9 cellular contexts compared by ENCODE assay signal in genomic region chr10:32413513-32413912, GRCh38. TPM values are rescaled to one million over a fixed set of nuclear protein-coding genes. Genes with fewer than 3 reads are reported as not detected.
DNase-seq lines count a peak whose midpoint lies in the region; ATAC-seq and TF ChIP-seq lines count a peak whose summit lies in the region.
"Had no signal": no experiment of that assay in that cellular context is flagged by ENCODE, and none has a peak within 500 bp of the region (broad histone marks: within the 10 kb centered on the region; RNA-seq: fewer than 3 reads in every experiment).

No MANE protein-coding gene starts in this region.

- H3K4me1 ChIP-seq in HCT116 (ENCODE audit: control insufficient read depth in 1 of 2, insufficient read depth in 2 of 2, low read length in 2 of 2) (peaks cover 13 to 28% of the 10 kb centered on the region in 2 experiments), SJCRH30 (no peaks in the 10 kb centered on the region)

- RAD21 ChIA-PET in HCT116 (lab: Charles Lee; ENCODE audit: low non-redundant PET in 1 of 2, low total read pairs in 2 of 2, uncharacterized antibody in 2 of 2, unreplicated experiment in 2 of 2): no interaction called here

- CTCF ChIA-PET in HCT116 (lab: Charles Lee): no interaction called here

- DNase-seq in HCT116 (ENCODE audit: low read depth, low spot score) (peak; percentile 76), fibroblast of pulmonary artery (ENCODE audit: low read depth) (peak; percentile 52), SJCRH30 (no peak), WERI-Rb-1 (no peak), GDM1 (lab: John Stamatoyannopoulos, UW) (no peak)
- DNase-seq in activated CD4-positive, alpha-beta T cell treated with anti-CD3 and anti-CD28 coated beads, Interleukin-2, amount 50 U/mL, for 24 hours (ENCODE audit: low read depth in 1 of 2, low spot score in 1 of 2): peak; percentile 2 to 33
- DNase-seq in stimulated activated CD4-positive, alpha-beta T cell treated with anti-CD3 and anti-CD28 coated beads, TNF-alpha, amount 100 ng/mL, for 24 hours (ENCODE audit: low read depth in 3 of 3): peak; percentile 6 to 49 (median 38)

- ATAC-seq in HCT116: peak; percentile 93
- no peak for ATAC-seq in HG03135 (IDR thresholded peaks at IDR 0.05; ENCODE audit: unreplicated experiment)

- H3K27ac ChIP-seq in HCT116 (ENCODE audit: low read depth, low read length) (no peak overlapping the region), SJCRH30 (no peak overlapping the region), WERI-Rb-1 (no peak overlapping the region)
- H3K27ac ChIP-seq: thoracic aorta had no signal

- H3K4me3 ChIP-seq in HCT116 (replicated peaks in 1 of 2; ENCODE audit: low read depth in 1 of 2, low read length in 2 of 2): no peak overlapping the region
- H3K4me3 ChIP-seq in fibroblast of pulmonary artery (replicated peaks; ENCODE audit: low read depth, low read length): no peak overlapping the region
- H3K4me3 ChIP-seq in SJCRH30: no peak overlapping the region
- H3K4me3 ChIP-seq in WERI-Rb-1 (ENCODE audit: low read depth, low read length): no peak overlapping the region
- H3K4me3 ChIP-seq: thoracic aorta had no signal

- H3K36me3 ChIP-seq in HCT116 (ENCODE audit: control insufficient read depth in 1 of 2, insufficient read depth in 2 of 2, low read length in 2 of 2): no peaks in the 10 kb centered on the region
- H3K36me3 ChIP-seq in SJCRH30: no peaks in the 10 kb centered on the region
- H3K36me3 ChIP-seq in WERI-Rb-1: no peaks in the 10 kb centered on the region
- H3K36me3 ChIP-seq: thoracic aorta had no signal

- H3K9ac ChIP-seq in HCT116 (ENCODE audit: low read length): no peak overlapping the region

- H4K20me1 ChIP-seq in HCT116 (ENCODE audit: insufficient read depth): no peaks in the 10 kb centered on the region

- no peak; the same call in 1 of the 2 replicates for TF ChIP-seq RAD21 in HCT116 (IDR thresholded peaks at IDR 0.05; ENCODE audit: low read depth)

- H3K4me2 ChIP-seq in HCT116 (ENCODE audit: low read length): peak overlapping the region; percentile 45

- peak overlapping the region; percentile 24 for H2AFZ ChIP-seq in HCT116 (ENCODE audit: low read depth, low read length, poor library complexity, severe bottlenecking)

- intact Hi-C loops in HCT116 (cut with micrococcal nuclease): no loop called here

- no peaks in the 10 kb centered on the region for H3K27me3 ChIP-seq in HCT116 (ENCODE audit: insufficient read depth, low read length)
- 0 out of 2 replicates have a peak, but pooled peaks cover 3% of the 10 kb centered on the region for H3K27me3 ChIP-seq in SJCRH30
- H3K27me3 ChIP-seq in WERI-Rb-1 (ENCODE audit: insufficient read depth, low read depth, severe bottlenecking): no peaks in the 10 kb centered on the region

- no peaks in the 10 kb centered on the region for H3K79me2 ChIP-seq in HCT116 (ENCODE audit: insufficient read depth, low read length)

- no peak for TF ChIP-seq POLR2A in HCT116 (IDR thresholded peaks at IDR 0.05; ENCODE audit: borderline replicate concordance, extremely low read depth, insufficient read depth, insufficient read length)

- no peak for TF ChIP-seq CTCF in HCT116 (IDR thresholded peaks at IDR 0.05 in 2 of 3, conservative IDR thresholded peaks at IDR 0.05 in 1 of 3; ENCODE audit: borderline replicate concordance in 1 of 3, insufficient read depth in 1 of 3, low read depth in 2 of 3, low read length in 2 of 3)
- no peak for TF ChIP-seq CTCF in fibroblast of pulmonary artery (IDR thresholded peaks at IDR 0.05; ENCODE audit: low read length, missing control alignments)
- TF ChIP-seq CTCF in WERI-Rb-1 (IDR thresholded peaks at IDR 0.05; ENCODE audit: low read depth, low read length): no peak

- BruUV-seq in HCT116 (replicated peaks; lab: Mats Ljungman, UMichigan): no TSS peak

- H3K9me2 ChIP-seq in HCT116 (ENCODE audit: insufficient read depth): no peaks in the 10 kb centered on the region

- POLR2A ChIA-PET in HCT116 (lab: Charles Lee): no interaction called here

- no peaks in the 10 kb centered on the region for H3K9me3 ChIP-seq in HCT116 (ENCODE audit: control insufficient read depth in 1 of 2, insufficient read depth in 1 of 2, low read depth in 1 of 2, low read length in 2 of 2)
- H3K9me3 ChIP-seq in SJCRH30 (replicated peaks): 0 out of 2 replicates have a peak, but pooled peaks cover 4% of the 10 kb centered on the region
- no peaks in the 10 kb centered on the region for H3K9me3 ChIP-seq in WERI-Rb-1 (ENCODE audit: severe bottlenecking)
- H3K9me3 ChIP-seq: thoracic aorta had no signal

TF ChIP-seq in HCT116, 20 proteins besides CTCF, POLR2A, EP300 and RAD21:
- TF ChIP-seq REST (IDR thresholded peaks at IDR 0.05; ENCODE audit: low read depth) (no peak), EZH2 (IDR thresholded peaks at IDR 0.05) (no peak), ATF3 (IDR thresholded peaks at IDR 0.05) (no peak), POLR2AphosphoS5 (IDR thresholded peaks at IDR 0.05; ENCODE audit: low read depth, low read length) (no peak), YY1 (IDR thresholded peaks at IDR 0.05; ENCODE audit: extremely low read depth, insufficient replicate concordance, low read depth, low read length) (no peak), CEBPB (IDR thresholded peaks at IDR 0.05; ENCODE audit: low read depth) (peak; percentile 72), ZBTB33 (IDR thresholded peaks at IDR 0.05; ENCODE audit: extremely low read depth, insufficient replicate concordance, low read length) (no peak), EZH2phosphoT487 (IDR thresholded peaks at IDR 0.05; ENCODE audit: borderline replicate concordance) (no peak), ELF1 (IDR thresholded peaks at IDR 0.05; ENCODE audit: borderline replicate concordance, low read depth) (no peak), ZNF274 (IDR thresholded peaks at IDR 0.05; ENCODE audit: low read depth, low read length) (no peak), EGR1 (IDR thresholded peaks at IDR 0.05; ENCODE audit: low read depth) (no peak), ZFX (IDR thresholded peaks at IDR 0.05) (no peak), TCF7L2 (IDR thresholded peaks at IDR 0.05; ENCODE audit: borderline replicate concordance, extremely low read depth, insufficient read depth, insufficient read length) (no peak), CBX3 (IDR thresholded peaks at IDR 0.05; ENCODE audit: low read depth) (peak; percentile 89), FOSL1 (IDR thresholded peaks at IDR 0.05; ENCODE audit: low read depth) (peak; percentile 89), JUND (IDR thresholded peaks at IDR 0.05) (peak; percentile 92), MAX (IDR thresholded peaks at IDR 0.05) (peak; percentile 61; the same call in 1 of the 2 replicates), SP1 (IDR thresholded peaks at IDR 0.05; ENCODE audit: low read depth) (peak; percentile 67), SRF (IDR thresholded peaks at IDR 0.05; ENCODE audit: low read depth) (peak; percentile 70; the same call in 1 of the 2 replicates), SIN3A (IDR thresholded peaks at IDR 0.05; ENCODE audit: low read depth) (peak; percentile 92)

RNA-seq across cellular contexts. Expression of gene CCDC7, which starts 32.4 kb away (rescaled TPM):
- 4.0 TPM for total RNA-seq in HCT116 (2021; ENCODE audit: unreplicated experiment)
- 0.22 and 0.39 TPM in 2 replicates for polyA plus RNA-seq in HCT116 (2012)
- 9.7 and 12.0 TPM in 2 replicates for total RNA-seq in SJCRH30 (2014; rRNA removed; shearing (Covaris generic))

Comparison
In these comparisons a context has a peak if more than half of its experiments do, and no peak if none do; other contexts are left out.
1. DNase-seq: peak in HCT116 (single experiment), activated CD4-positive, alpha-beta T cell treated with anti-CD3 and anti-CD28 coated beads, Interleukin-2, amount 50 U/mL, for 24 hours (2 of 2), fibroblast of pulmonary artery (single experiment) and stimulated activated CD4-positive, alpha-beta T cell treated with anti-CD3 and anti-CD28 coated beads, TNF-alpha, amount 100 ng/mL, for 24 hours (3 of 3); none in SJCRH30 (0 of 2), WERI-Rb-1 (single experiment) and GDM1 (single experiment).